In genomic region chr7:29924684-29925083, GRCh38 we compare ENCODE assay signal across 28 cellular contexts.
A peak's percentile ranks its signal among the peaks of the same experiment; 100 is the strongest.
DNase-seq lines count a peak whose midpoint lies in the region; ATAC-seq, FAIRE-seq and TF ChIP-seq lines count a peak whose summit lies in the region.
"Had no signal": no experiment of that assay in that cellular context is flagged by ENCODE, and none has a peak within 500 bp of the region (broad histone marks: within the 10 kb centered on the region; RNA-seq: fewer than 3 reads in every experiment).

No MANE protein-coding gene starts in this region.

- H3K4me1 ChIP-seq in K562 (replicated peaks in 1 of 2; ENCODE audit: control insufficient read depth in 2 of 2, insufficient read depth in 2 of 2, low read length in 2 of 2) = peaks cover 2 to 7% of the 10 kb centered on the region in 2 experiments; a peak in 3 of 5 replicates
- H3K4me1 ChIP-seq in CD8-positive, alpha-beta memory T cell (ENCODE audit: insufficient read depth, low read length) = no peaks in the 10 kb centered on the region
- H3K4me1 ChIP-seq: gastroesophageal sphincter, parathyroid adenoma, right atrium auricular region, spleen, thyroid gland had no signal

- peak; percentile 8 for DNase-seq in activated naive CD8-positive, alpha-beta T cell treated with anti-CD3 and anti-CD28 coated beads for 36 hours
- no peak for DNase-seq in activated naive CD8-positive, alpha-beta T cell treated with anti-CD3 and anti-CD28 coated beads, Interleukin-2, amount 50 U/mL, for 24 hours
- DNase-seq in K562 (ENCODE audit: extremely low read depth in 1 of 4, low spot score in 3 of 4) (no peak), G401 (ENCODE audit: low spot score) (no peak), NCI-H510A treated with DMSO at 0.1 percent for 48 hours (lab: John Stamatoyannopoulos, UW) (no peak)
- DNase-seq in stimulated activated naive B cell treated with anti-CD40 and anti-IgM and Interleukin-4, amounts not matched to agents 10 μg/mL and 1 μg/mL and 100 μg/mL, for 72 hours = no peak
- no peak for DNase-seq in CD8-positive, alpha-beta memory T cell
- DNase-seq: ACHN; activated CD4-positive, CD25-positive, alpha-beta regulatory T cell treated with anti-CD3 and anti-CD28 coated beads, Interleukin-2, amount 50 U/mL, for 72 hours; activated CD8-positive, alpha-beta memory T cell treated with anti-CD3 and anti-CD28 coated beads, Interleukin-2, amount 10 ng/mL, durations not matched to agents 7 days and 5 days; activated effector memory CD4-positive, alpha-beta T cell treated with Interleukin-2 at 50 U/mL for 16 hours; DMS79 treated with DMSO at 0.1 percent for 48 hours; H7; natural killer cell; NCI-H1105 treated with DMSO at 0.1 percent for 48 hours; NCI-H2081; spleen; thyroid gland had no signal

- H3K9me1 ChIP-seq in K562 (ENCODE audit: control insufficient read depth, insufficient read depth, low read length) = no peaks in the 10 kb centered on the region

- TF ChIP-seq POLR2A in K562 (conservative IDR thresholded peaks at IDR 0.05) = no peak

- no peak for FAIRE-seq in K562 (lab: Jason Lieb, UNC)
- FAIRE-seq: bronchial epithelial cell, GM12891, islet of Langerhans had no signal

- H3K9me3 Mint-ChIP-seq in activated naive CD8-positive, alpha-beta T cell treated with anti-CD3 and anti-CD28 coated beads for 36 hours = no peaks in the 10 kb centered on the region
- no peaks in the 10 kb centered on the region for H3K9me3 Mint-ChIP-seq in activated naive CD8-positive, alpha-beta T cell treated with anti-CD3 and anti-CD28 coated beads, Interleukin-2, amount 50 U/mL, for 24 hours
- no peaks in the 10 kb centered on the region for H3K9me3 Mint-ChIP-seq in stimulated activated naive B cell treated with anti-CD40 and anti-IgM and Interleukin-4, amounts not matched to agents 10 μg/mL and 1 μg/mL and 100 μg/mL, for 72 hours
- H3K9me3 Mint-ChIP-seq in CD8-positive, alpha-beta memory T cell = no peaks in the 10 kb centered on the region
- H3K9me3 Mint-ChIP-seq: natural killer cell; T-helper 1 cell treated with Interleukin-12 subunit alpha and Interleukin-12 subunit beta and Interleukin-4 antibody, amounts not matched to agents 30 μg/mL and 1 μg/mL, for 36 hours had no signal

- no peaks in the 10 kb centered on the region for H3K79me2 ChIP-seq in K562 (ENCODE audit: control insufficient read depth, insufficient read depth, low read length)
- H3K79me2 ChIP-seq: parathyroid adenoma had no signal

- H3K4me1 Mint-ChIP-seq in activated naive CD8-positive, alpha-beta T cell treated with anti-CD3 and anti-CD28 coated beads for 36 hours = peaks cover 5% of the 10 kb centered on the region
- peaks cover 6% of the 10 kb centered on the region for H3K4me1 Mint-ChIP-seq in activated naive CD8-positive, alpha-beta T cell treated with anti-CD3 and anti-CD28 coated beads, Interleukin-2, amount 50 U/mL, for 24 hours
- peaks cover 2 to 5% of the 10 kb centered on the region in 2 donors for H3K4me1 Mint-ChIP-seq in stimulated activated naive B cell treated with anti-CD40 and anti-IgM and Interleukin-4, amounts not matched to agents 10 μg/mL and 1 μg/mL and 100 μg/mL, for 72 hours
- H3K4me1 Mint-ChIP-seq in CD8-positive, alpha-beta memory T cell = no peaks in the 10 kb centered on the region
- H3K4me1 Mint-ChIP-seq: activated CD8-positive, alpha-beta memory T cell treated with anti-CD3 and anti-CD28 coated beads, Interleukin-2, amount 10 ng/mL, durations not matched to agents 7 days and 5 days; natural killer cell had no signal

- no peaks in the 10 kb centered on the region for H3K36me3 ChIP-seq in K562 (ENCODE audit: control insufficient read depth, insufficient read depth, low read length)
- no peaks in the 10 kb centered on the region for H3K36me3 ChIP-seq in CD8-positive, alpha-beta memory T cell (ENCODE audit: insufficient read depth, low read length)

- peaks cover 4 to 28% of the 10 kb centered on the region in 2 experiments; a peak in 2 of 5 replicates for H3K27me3 ChIP-seq in K562 (ENCODE audit: control insufficient read depth in 2 of 2, insufficient read depth in 2 of 2, low read length in 2 of 2)
- H3K27me3 ChIP-seq in CD8-positive, alpha-beta memory T cell (ENCODE audit: insufficient read depth, low read length, poor library complexity, severe bottlenecking) = no peaks in the 10 kb centered on the region
- H3K27me3 ChIP-seq: gastroesophageal sphincter, right atrium auricular region, spleen, thyroid gland had no signal

- H4K20me1 ChIP-seq in K562 (replicated peaks; ENCODE audit: control insufficient read depth, insufficient read depth, low read length) = 0 out of 2 replicates have a peak, but pooled peaks cover 3% of the 10 kb centered on the region

- no peak for ATAC-seq in activated naive CD8-positive, alpha-beta T cell treated with anti-CD3 and anti-CD28 coated beads, Interleukin-2, amount 50 U/mL, for 24 hours
- peak; percentile 50 for ATAC-seq in HG02571 (IDR thresholded peaks at IDR 0.05; ENCODE audit: unreplicated experiment)
- no peak for ATAC-seq in K562
- ATAC-seq in stimulated activated naive B cell treated with anti-CD40 and anti-IgM and Interleukin-4, amounts not matched to agents 10 μg/mL and 1 μg/mL and 100 μg/mL, for 72 hours (replicated peaks) = peak; percentile 31 to 33
- ATAC-seq: activated CD8-positive, alpha-beta memory T cell treated with anti-CD3 and anti-CD28 coated beads, Interleukin-2, amount 10 ng/mL, durations not matched to agents 7 days and 5 days; gastroesophageal sphincter; natural killer cell had no signal

- CTCF ChIA-PET in K562 (lab: Yijun Ruan, JAX; ENCODE audit: low intra/inter-chr PET ratio) = no interaction called here
- CTCF ChIA-PET in CD8-positive, alpha-beta memory T cell (lab: Charles Lee) = no interaction called here

- BruUV-seq in K562 (replicated peaks; lab: Mats Ljungman, UMichigan) = no TSS peak

- POLR2A ChIA-PET in K562 (lab: Yijun Ruan, JAX) = interaction anchor here (1.1 to 1.9 kb wide), 2 partner anchors 8 to 137 kb away, joined by 4 to 7 read pairs; no protein-coding TSS in a partner anchor
- POLR2A ChIA-PET in CD8-positive, alpha-beta memory T cell (lab: Charles Lee) = no interaction called here

- WGBS in K562 (ENCODE audit: insufficient coverage, low coverage, missing lambda C conversion rate) = 10% methylated on average over 2 of the region's 2 CpGs

- H3K4me3 ChIP-seq in K562 = no peak overlapping the region
- H3K4me3 ChIP-seq in CD8-positive, alpha-beta memory T cell (ENCODE audit: low read length) = no peak overlapping the region
- H3K4me3 ChIP-seq: coronary artery, gastroesophageal sphincter, right atrium auricular region, SK-N-MC, spleen, thyroid gland had no signal

- in situ Hi-C loops in K562 (cut with MboI) (no loop called here), G401 (cut with HindIII; ENCODE audit: low sequenced_read_pairs) (no loop called here)

- no peak overlapping the region for H2AFZ ChIP-seq in K562 (ENCODE audit: low read depth, low read length)
- H2AFZ ChIP-seq: parathyroid adenoma had no signal

- no peak for TF ChIP-seq CTCF in K562 (IDR thresholded peaks at IDR 0.05 in 2 of 3, conservative IDR thresholded peaks at IDR 0.05 in 1 of 3; ENCODE audit: insufficient read depth in 2 of 3, low read depth in 1 of 3, low read length in 3 of 3)

- no peak overlapping the region for H3K4me2 ChIP-seq in K562 (ENCODE audit: insufficient read depth, low read length)

- intact Hi-C loops in K562 (cut with micrococcal nuclease) = no loop called here

- no peak for TF ChIP-seq RAD21 in K562 (CRISPR knock-in tag; conservative IDR thresholded peaks at IDR 0.05 in 1 of 2, IDR thresholded peaks at IDR 0.05 in 1 of 2)

- TF ChIP-seq EP300 in K562 (IDR thresholded peaks at IDR 0.05; ENCODE audit: low read length) = no peak

- H3K4me3 Mint-ChIP-seq in activated naive CD8-positive, alpha-beta T cell treated with anti-CD3 and anti-CD28 coated beads for 36 hours = no peak overlapping the region
- no peak overlapping the region for H3K4me3 Mint-ChIP-seq in activated naive CD8-positive, alpha-beta T cell treated with anti-CD3 and anti-CD28 coated beads, Interleukin-2, amount 50 U/mL, for 24 hours
- no peak overlapping the region for H3K4me3 Mint-ChIP-seq in stimulated activated naive B cell treated with anti-CD40 and anti-IgM and Interleukin-4, amounts not matched to agents 10 μg/mL and 1 μg/mL and 100 μg/mL, for 72 hours
- H3K4me3 Mint-ChIP-seq in CD8-positive, alpha-beta memory T cell = no peak overlapping the region
- H3K4me3 Mint-ChIP-seq: activated CD8-positive, alpha-beta memory T cell treated with anti-CD3 and anti-CD28 coated beads, Interleukin-2, amount 10 ng/mL, durations not matched to agents 7 days and 5 days; natural killer cell; T-helper 1 cell treated with Interleukin-12 subunit alpha and Interleukin-12 subunit beta and Interleukin-4 antibody, amounts not matched to agents 30 μg/mL and 1 μg/mL, for 36 hours had no signal

- H3K9ac ChIP-seq in K562 (ENCODE audit: insufficient read depth in 1 of 2, low read depth in 2 of 2, low read length in 2 of 2) = no peak overlapping the region
- H3K9ac ChIP-seq: parathyroid adenoma had no signal

- H3K36me3 Mint-ChIP-seq in activated naive CD8-positive, alpha-beta T cell treated with anti-CD3 and anti-CD28 coated beads for 36 hours = peaks cover 3% of the 10 kb centered on the region
- no peaks in the 10 kb centered on the region for H3K36me3 Mint-ChIP-seq in activated naive CD8-positive, alpha-beta T cell treated with anti-CD3 and anti-CD28 coated beads, Interleukin-2, amount 50 U/mL, for 24 hours (ENCODE audit: low read depth)
- H3K36me3 Mint-ChIP-seq in stimulated activated naive B cell treated with anti-CD40 and anti-IgM and Interleukin-4, amounts not matched to agents 10 μg/mL and 1 μg/mL and 100 μg/mL, for 72 hours = peaks cover 0 to 18% of the 10 kb centered on the region in 2 donors
- H3K36me3 Mint-ChIP-seq in CD8-positive, alpha-beta memory T cell = no peaks in the 10 kb centered on the region
- H3K36me3 Mint-ChIP-seq: activated CD8-positive, alpha-beta memory T cell treated with anti-CD3 and anti-CD28 coated beads, Interleukin-2, amount 10 ng/mL, durations not matched to agents 7 days and 5 days; natural killer cell had no signal

- no peak overlapping the region for H3K27ac ChIP-seq in K562 (ENCODE audit: extremely low read depth, low read depth, low read length)
- H3K27ac ChIP-seq in CD8-positive, alpha-beta memory T cell (ENCODE audit: low read depth, low read length) = no peak overlapping the region
- H3K27ac ChIP-seq: coronary artery, gastroesophageal sphincter, parathyroid adenoma, right atrium auricular region, SK-N-MC, spleen, thyroid gland had no signal

- peak overlapping the region; percentile 66 for H3K27ac Mint-ChIP-seq in activated naive CD8-positive, alpha-beta T cell treated with anti-CD3 and anti-CD28 coated beads for 36 hours
- H3K27ac Mint-ChIP-seq in activated naive CD8-positive, alpha-beta T cell treated with anti-CD3 and anti-CD28 coated beads, Interleukin-2, amount 50 U/mL, for 24 hours = no peak overlapping the region
- H3K27ac Mint-ChIP-seq in stimulated activated naive B cell treated with anti-CD40 and anti-IgM and Interleukin-4, amounts not matched to agents 10 μg/mL and 1 μg/mL and 100 μg/mL, for 72 hours = peak overlapping the region; percentile 15
- H3K27ac Mint-ChIP-seq in CD8-positive, alpha-beta memory T cell = peak overlapping the region in 1 of 8 donors; percentile 43
- H3K27ac Mint-ChIP-seq: activated CD8-positive, alpha-beta memory T cell treated with anti-CD3 and anti-CD28 coated beads, Interleukin-2, amount 10 ng/mL, durations not matched to agents 7 days and 5 days; natural killer cell; T-helper 1 cell treated with Interleukin-12 subunit alpha and Interleukin-12 subunit beta and Interleukin-4 antibody, amounts not matched to agents 30 μg/mL and 1 μg/mL, for 36 hours had no signal

- H3K9me3 ChIP-seq in K562 (replicated peaks; ENCODE audit: control insufficient read depth, insufficient read depth, low read depth, low read length) = no peaks in the 10 kb centered on the region
- no peaks in the 10 kb centered on the region for H3K9me3 ChIP-seq in CD8-positive, alpha-beta memory T cell (ENCODE audit: low read length)
- H3K9me3 ChIP-seq: gastroesophageal sphincter, right atrium auricular region, spleen, thyroid gland had no signal

- H3K27me3 Mint-ChIP-seq in activated naive CD8-positive, alpha-beta T cell treated with anti-CD3 and anti-CD28 coated beads for 36 hours = no peaks in the 10 kb centered on the region
- no peaks in the 10 kb centered on the region for H3K27me3 Mint-ChIP-seq in activated naive CD8-positive, alpha-beta T cell treated with anti-CD3 and anti-CD28 coated beads, Interleukin-2, amount 50 U/mL, for 24 hours
- no peaks in the 10 kb centered on the region for H3K27me3 Mint-ChIP-seq in stimulated activated naive B cell treated with anti-CD40 and anti-IgM and Interleukin-4, amounts not matched to agents 10 μg/mL and 1 μg/mL and 100 μg/mL, for 72 hours
- H3K27me3 Mint-ChIP-seq in CD8-positive, alpha-beta memory T cell = peaks cover 10 to 25% of the 10 kb centered on the region in 2 donors

Comparison
In these comparisons a context has a peak if more than half of its experiments do, and no peak if none do; other contexts are left out.
1. ATAC-seq: peak in HG02571 (single experiment) and stimulated activated naive B cell treated with anti-CD40 and anti-IgM and Interleukin-4, amounts not matched to agents 10 μg/mL and 1 μg/mL and 100 μg/mL, for 72 hours (2 of 2); none in activated naive CD8-positive, alpha-beta T cell treated with anti-CD3 and anti-CD28 coated beads, Interleukin-2, amount 50 U/mL, for 24 hours (single experiment) and K562 (single experiment).